18 cellular contexts compared by ENCODE assay signal in the genomic region with DNA sequence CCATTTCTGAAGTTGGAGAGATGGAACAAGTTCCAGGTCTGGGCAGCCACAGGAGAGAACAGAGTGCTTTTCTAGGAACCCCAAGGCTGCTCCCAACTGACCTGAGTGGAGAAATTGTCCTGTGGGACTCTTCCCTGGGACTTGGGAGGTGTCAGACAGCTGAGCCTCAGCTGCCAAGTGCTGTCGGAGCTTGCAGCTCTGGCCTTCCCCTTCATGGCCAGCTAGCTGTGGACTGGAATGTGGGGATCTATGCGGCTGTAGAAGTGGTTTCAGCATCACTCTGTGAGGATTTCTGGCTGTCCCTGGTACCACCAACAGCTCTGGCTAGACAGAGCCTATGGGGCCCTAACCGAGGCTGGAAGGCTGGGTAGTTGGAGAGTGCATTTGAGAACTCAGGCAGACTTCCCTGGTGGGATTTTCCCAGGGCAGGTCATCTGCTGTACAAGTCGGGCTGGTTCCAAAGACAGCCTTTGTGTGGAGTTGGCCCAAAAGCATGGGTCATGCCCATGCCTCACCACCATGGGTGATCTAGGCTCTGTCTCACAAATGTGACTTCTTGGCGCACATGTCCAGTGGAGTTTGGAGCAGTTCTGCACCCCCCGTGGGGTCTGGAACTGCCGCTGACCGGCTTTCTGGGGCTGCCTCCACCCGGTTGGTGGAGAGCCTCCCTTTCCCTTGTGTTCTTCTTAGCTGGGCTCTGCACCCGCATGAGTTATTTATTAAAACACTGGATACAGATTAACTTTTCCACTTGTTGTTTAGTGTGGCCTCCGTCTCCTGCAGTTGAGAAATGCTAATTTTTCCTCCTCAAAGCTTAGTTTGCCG.
"Had no signal": no experiment of that assay in that cellular context is flagged by ENCODE, and none has a peak within 500 bp of the region (broad histone marks: within the 10 kb centered on the region; RNA-seq: fewer than 3 reads in every experiment).

No MANE protein-coding gene starts in this region.

- H3K4me3 ChIP-seq: esophagus squamous epithelium, left lung, stomach, vagina had no signal

- H3K9me3 Mint-ChIP-seq: activated naive CD4-positive, alpha-beta T cell treated with anti-CD3 and anti-CD28 coated beads for 36 hours; activated T-helper 1 cell treated with anti-CD3 and anti-CD28 coated beads, Interleukin-12 subunit alpha, Interleukin-12 subunit beta, Interleukin-2, Interleukin-4 antibody, amounts not matched to agents 30 ng/mL and 10 ng/mL and 1 ng/mL, durations not matched to agents 14 hours and 24 hours and 36 hours; T-helper 1 cell treated with Interleukin-12 subunit alpha and Interleukin-12 subunit beta and Interleukin-4 antibody, amounts not matched to agents 30 μg/mL and 1 μg/mL, for 36 hours had no signal

- H3K4me2 ChIP-seq: SK-N-SH had no signal

- H3K27ac ChIP-seq: brain microvascular endothelial cell, esophagus squamous epithelium, foreskin keratinocyte, left lung, parathyroid adenoma, stomach, vagina had no signal

- H3K4me3 Mint-ChIP-seq: activated CD8-positive, alpha-beta T cell treated with anti-CD3 and anti-CD28 coated beads, Interleukin-2, amount 10 ng/mL, durations not matched to agents 7 days and 5 days; activated naive CD4-positive, alpha-beta T cell treated with anti-CD3 and anti-CD28 coated beads for 36 hours; activated T-helper 1 cell treated with anti-CD3 and anti-CD28 coated beads, Interleukin-12 subunit alpha, Interleukin-12 subunit beta, Interleukin-2, Interleukin-4 antibody, amounts not matched to agents 30 ng/mL and 10 ng/mL and 1 ng/mL, durations not matched to agents 14 hours and 24 hours and 36 hours; T-helper 1 cell treated with Interleukin-12 subunit alpha and Interleukin-12 subunit beta and Interleukin-4 antibody, amounts not matched to agents 30 μg/mL and 1 μg/mL, for 36 hours had no signal

- H3K27ac Mint-ChIP-seq: activated CD8-positive, alpha-beta T cell treated with anti-CD3 and anti-CD28 coated beads, Interleukin-2, amount 10 ng/mL, durations not matched to agents 7 days and 5 days; activated naive CD4-positive, alpha-beta T cell treated with anti-CD3 and anti-CD28 coated beads for 36 hours; activated T-helper 1 cell treated with anti-CD3 and anti-CD28 coated beads, Interleukin-12 subunit alpha, Interleukin-12 subunit beta, Interleukin-2, Interleukin-4 antibody, amounts not matched to agents 30 ng/mL and 10 ng/mL and 1 ng/mL, durations not matched to agents 14 hours and 24 hours and 36 hours; T-helper 1 cell treated with Interleukin-12 subunit alpha and Interleukin-12 subunit beta and Interleukin-4 antibody, amounts not matched to agents 30 μg/mL and 1 μg/mL, for 36 hours had no signal

- H3K9ac ChIP-seq: parathyroid adenoma, SK-N-SH had no signal

- DNase-seq: activated CD4-positive, alpha-beta T cell treated with anti-CD3 and anti-CD28 coated beads for 48 hours; activated CD8-positive, alpha-beta memory T cell treated with anti-CD3 and anti-CD28 coated beads, Interleukin-2, amount 50 U/mL, for 48 hours; activated CD8-positive, alpha-beta T cell treated with anti-CD3 and anti-CD28 coated beads, Interleukin-2, amount 10 ng/mL, durations not matched to agents 7 days and 5 days; activated naive CD4-positive, alpha-beta T cell treated with anti-CD3 and anti-CD28 coated beads for 36 hours; amniotic stem cell; brain microvascular endothelial cell; dermis blood vessel endothelial cell; esophagus squamous epithelium; foreskin keratinocyte; left lung; mesendoderm; SK-N-SH; stimulated activated CD4-positive, alpha-beta T cell treated with anti-CD3 and anti-CD28 coated beads, Interleukin-4, amount 100 ng/mL, for 4 hours had no signal

- H2AFZ ChIP-seq: parathyroid adenoma had no signal

- ATAC-seq: activated CD8-positive, alpha-beta T cell treated with anti-CD3 and anti-CD28 coated beads, Interleukin-2, amount 10 ng/mL, durations not matched to agents 7 days and 5 days; foreskin keratinocyte; left lung had no signal

- H3K9me3 ChIP-seq: esophagus squamous epithelium, left lung, SK-N-SH, stomach, vagina had no signal

- H3K27me3 ChIP-seq: brain microvascular endothelial cell, esophagus squamous epithelium, foreskin keratinocyte, left lung, stomach, vagina had no signal
